Comparison of ENCODE assay signal across 10 cellular contexts in genomic region chr3:185656321-185656840, GRCh38.
DNase-seq lines count a peak whose midpoint lies in the region; ATAC-seq, FAIRE-seq and TF ChIP-seq lines count a peak whose summit lies in the region.
"Had no signal": no experiment of that assay in that cellular context is flagged by ENCODE, and none has a peak within 500 bp of the region (broad histone marks: within the 10 kb centered on the region; RNA-seq: fewer than 3 reads in every experiment).

No MANE protein-coding gene starts in this region.

- peak; percentile 88 for DNase-seq in H54 (ENCODE audit: insufficient read length, low spot score)
- peak in 13 of 61 donors; percentile 6 to 45 (median 17) for DNase-seq in caudate nucleus (lab: John Stamatoyannopoulos, UW)
- DNase-seq in keratinocyte (ENCODE audit: low read depth, low spot score): peak; percentile 90
- DNase-seq in activated CD8-positive, alpha-beta memory T cell treated with anti-CD3 and anti-CD28 coated beads, Interleukin-2, amount 50 U/mL, for 48 hours: no peak
- DNase-seq in colonic mucosa: no peak
- no peak for DNase-seq in stimulated activated naive CD8-positive, alpha-beta T cell treated with anti-CD3 and anti-CD28 coated beads, Interleukin-15, Interleukin-2, amounts not matched to agents 100 U/mL and 50 U/mL, for 24 hours
- DNase-seq: activated CD4-positive, alpha-beta T cell treated with anti-CD3 and anti-CD28 coated beads, Interleukin-2, amount 10 ng/mL, durations not matched to agents 7 days and 5 days; NCI-H1105 treated with DMSO at 0.1 percent for 48 hours had no signal

- peak overlapping the region; percentile 46 for H3K9ac ChIP-seq in keratinocyte (ENCODE audit: control insufficient read depth, extremely low read depth, insufficient read depth, low read length)
- H3K9ac ChIP-seq in stomach smooth muscle (ENCODE audit: low read length in 2 of 2): no peak overlapping the region
- no peak overlapping the region for H3K9ac ChIP-seq in colonic mucosa (ENCODE audit: low read depth in 2 of 2, low read length in 2 of 2)

- H3K79me2 ChIP-seq in keratinocyte (ENCODE audit: control insufficient read depth, insufficient read depth, low read length): no peaks in the 10 kb centered on the region

- H3K36me3 ChIP-seq in keratinocyte (ENCODE audit: control insufficient read depth in 2 of 2, extremely low read depth in 1 of 2, insufficient read depth in 2 of 2, low read length in 2 of 2): peaks cover 34 to 57% of the 10 kb centered on the region in 2 experiments
- no peaks in the 10 kb centered on the region for H3K36me3 ChIP-seq in stomach smooth muscle (ENCODE audit: control insufficient read depth in 2 of 2, insufficient read depth in 2 of 2, low read length in 2 of 2)
- no peaks in the 10 kb centered on the region for H3K36me3 ChIP-seq in colonic mucosa

- no peaks in the 10 kb centered on the region for H3K27me3 ChIP-seq in keratinocyte (ENCODE audit: control insufficient read depth, extremely low read depth, insufficient read depth, low read length)
- H3K27me3 ChIP-seq in stomach smooth muscle (ENCODE audit: control insufficient read depth in 1 of 2, insufficient read depth in 2 of 2, low read length in 2 of 2): no peaks in the 10 kb centered on the region
- no peaks in the 10 kb centered on the region for H3K27me3 ChIP-seq in colonic mucosa

- peaks cover 59% of the 10 kb centered on the region for H3K4me1 ChIP-seq in keratinocyte (ENCODE audit: control insufficient read depth, extremely low read depth, insufficient read depth, low read length)
- H3K4me1 ChIP-seq in stomach smooth muscle (ENCODE audit: control insufficient read depth, insufficient read depth, low read length): peaks cover 17% of the 10 kb centered on the region
- H3K4me1 ChIP-seq in colonic mucosa: no peaks in the 10 kb centered on the region

- dilution Hi-C loops in keratinocyte (cut with MboI; ENCODE audit: extremely low pct_ligation_motif_present, low sequenced_read_pairs): no loop called here

- intact Hi-C loops in colonic mucosa (cut with DNase I): no loop called here

- peak; percentile 94 for FAIRE-seq in H54 (lab: Jason Lieb, UNC)
- peak; percentile 98 for FAIRE-seq in keratinocyte (lab: Jason Lieb, UNC)

- no peak for TF ChIP-seq CTCF in keratinocyte (optimal IDR thresholded peaks at IDR 0.05 in 1 of 3, IDR thresholded peaks at IDR 0.05 in 1 of 3, conservative IDR thresholded peaks at IDR 0.05 in 1 of 3; ENCODE audit: extremely low read depth in 1 of 3, insufficient read depth in 2 of 3, low read length in 3 of 3)
- TF ChIP-seq CTCF in colonic mucosa (IDR thresholded peaks at IDR 0.05): no peak

- no peaks in the 10 kb centered on the region for H3K9me3 ChIP-seq in keratinocyte (ENCODE audit: control insufficient read depth, low read depth, low read length)
- H3K9me3 ChIP-seq in stomach smooth muscle (ENCODE audit: control insufficient read depth in 2 of 2, low read length in 2 of 2): no peaks in the 10 kb centered on the region
- no peaks in the 10 kb centered on the region for H3K9me3 ChIP-seq in colonic mucosa

- H3K4me3 ChIP-seq in keratinocyte (ENCODE audit: control insufficient read depth in 2 of 3, extremely low read depth in 1 of 3, insufficient read depth in 2 of 3, low read depth in 1 of 3, low read length in 3 of 3): peak overlapping the region in 1 of 3 experiments; percentile 9
- peak overlapping the region in 1 of 2 donors; percentile 8 for H3K4me3 ChIP-seq in stomach smooth muscle (ENCODE audit: low read length in 2 of 2)
- H3K4me3 ChIP-seq in colonic mucosa: no peak overlapping the region

- no peak overlapping the region for H2AFZ ChIP-seq in keratinocyte (ENCODE audit: control insufficient read depth, low read length)

- H3K27ac ChIP-seq in caudate nucleus (ENCODE audit: low read depth, low read length) (peak overlapping the region; percentile 87), keratinocyte (ENCODE audit: control insufficient read depth, insufficient read depth, low read length) (peak overlapping the region; percentile 88), stomach smooth muscle (ENCODE audit: low read length) (peak overlapping the region; percentile 18), colonic mucosa (no peak overlapping the region)

- H4K20me1 ChIP-seq in keratinocyte (ENCODE audit: control insufficient read depth, extremely low read depth, insufficient read depth, low read length): no peaks in the 10 kb centered on the region

- no peak for TF ChIP-seq POLR2A in H54 (IDR thresholded peaks at IDR 0.05; ENCODE audit: low read depth, low read length)

- ATAC-seq in activated CD4-positive, CD25-positive, alpha-beta regulatory T cell treated with anti-CD3 and anti-CD28 coated beads, Interleukin-2, amount 50 U/mL, for 24 hours: no peak
- ATAC-seq in stimulated activated naive CD8-positive, alpha-beta T cell treated with anti-CD3 and anti-CD28 coated beads, Interleukin-15, Interleukin-2, amounts not matched to agents 100 U/mL and 50 U/mL, for 24 hours: no peak

- H3K4me2 ChIP-seq in keratinocyte (ENCODE audit: control insufficient read depth, extremely low read depth, insufficient read depth, low read depth, low read length): peak overlapping the region; percentile 30

- no peaks in the 10 kb centered on the region for H3K9me1 ChIP-seq in keratinocyte (ENCODE audit: control insufficient read depth, extremely low read depth, insufficient read depth, low read length)

Comparison
In these comparisons a context has a peak if more than half of its experiments do, and no peak if none do; other contexts are left out.
1. DNase-seq: peak in H54 (single experiment) and keratinocyte (single experiment); none in activated CD8-positive, alpha-beta memory T cell treated with anti-CD3 and anti-CD28 coated beads, Interleukin-2, amount 50 U/mL, for 48 hours (single experiment), colonic mucosa (single experiment) and stimulated activated naive CD8-positive, alpha-beta T cell treated with anti-CD3 and anti-CD28 coated beads, Interleukin-15, Interleukin-2, amounts not matched to agents 100 U/mL and 50 U/mL, for 24 hours (single experiment).